Comparison of ENCODE assay signal across 26 cellular contexts in the genomic region with DNA sequence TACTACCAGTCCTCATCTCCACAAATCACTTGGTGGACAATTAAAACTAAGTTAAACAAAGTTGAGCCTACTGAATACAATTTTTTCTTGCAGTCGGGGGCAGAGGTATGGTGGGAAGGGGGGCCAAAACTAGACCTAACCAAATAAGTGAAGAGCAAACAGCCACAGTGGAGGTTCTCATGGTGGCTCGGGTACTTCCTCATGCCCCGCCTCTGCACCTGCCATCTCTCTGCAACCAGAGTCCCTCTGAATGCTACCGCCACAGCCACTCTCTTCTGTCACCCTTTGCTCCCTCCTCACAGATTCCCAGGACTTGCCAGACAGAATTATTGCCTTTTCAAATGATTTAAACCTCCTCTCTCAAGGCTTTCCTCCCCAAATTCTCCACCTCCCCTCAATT. TPM values are rescaled to one million over a fixed set of nuclear protein-coding genes. Genes with fewer than 3 reads are reported as not detected.
DNase-seq lines count a peak whose midpoint lies in the region; ATAC-seq and TF ChIP-seq lines count a peak whose summit lies in the region.
"Had no signal": no experiment of that assay in that cellular context is flagged by ENCODE, and none has a peak within 500 bp of the region (broad histone marks: within the 10 kb centered on the region; RNA-seq: fewer than 3 reads in every experiment).

No MANE protein-coding gene starts in this region.

- no peaks in the 10 kb centered on the region for H3K36me3 Mint-ChIP-seq in naive B cell
- H3K36me3 Mint-ChIP-seq: activated CD4-positive, alpha-beta memory T cell treated with anti-CD3 and anti-CD28 coated beads for 36 hours; natural killer cell treated with Interleukin-12 subunit alpha and Interleukin-12 subunit beta and Interleukin-15 and Interleukin-18, amount 100 ng/mL, for 72 hours had no signal

- no peaks in the 10 kb centered on the region for H3K36me3 ChIP-seq in OCI-LY3 (replicated peaks; ENCODE audit: low read depth, low read length)
- H3K36me3 ChIP-seq: ovary, upper lobe of left lung had no signal

- peak overlapping the region; percentile 33; the same call in 1 of the 2 replicates for H2AFZ ChIP-seq in OCI-LY3 (ENCODE audit: low read depth, low read length)
- H2AFZ ChIP-seq: GM23248 had no signal

- H3K4me1 ChIP-seq in OCI-LY3 (ENCODE audit: low read length): peaks cover 39% of the 10 kb centered on the region
- H3K4me1 ChIP-seq: upper lobe of left lung had no signal

- H3K4me1 Mint-ChIP-seq in naive B cell: peaks cover 12 to 30% (median 29%) of the 10 kb centered on the region in 3 donors
- H3K4me1 Mint-ChIP-seq: activated naive CD4-positive, alpha-beta T cell treated with anti-CD3 and anti-CD28 coated beads, Interleukin-2, amount 50 U/mL, for 24 hours had no signal

- no peaks in the 10 kb centered on the region for H4K20me1 ChIP-seq in OCI-LY3 (ENCODE audit: insufficient read depth, low read length)

- 0 out of 2 replicates have a peak, but pooled peaks cover 3% of the 10 kb centered on the region for H3K27me3 ChIP-seq in OCI-LY3 (ENCODE audit: low read depth, low read length)
- H3K27me3 ChIP-seq: ovary, upper lobe of left lung had no signal

- ATAC-seq in naive B cell (ENCODE audit: low read depth in 2 of 2): peak; percentile 63 to 80
- ATAC-seq: left ventricle myocardium superior; natural killer cell treated with Interleukin-12 subunit alpha and Interleukin-12 subunit beta and Interleukin-15 and Interleukin-18, amount 100 ng/mL, for 72 hours had no signal

- no peaks in the 10 kb centered on the region for H3K27me3 Mint-ChIP-seq in naive B cell

- H3K9me3 Mint-ChIP-seq in naive B cell: no peaks in the 10 kb centered on the region
- H3K9me3 Mint-ChIP-seq: activated CD4-positive, alpha-beta memory T cell treated with anti-CD3 and anti-CD28 coated beads for 36 hours; activated naive CD4-positive, alpha-beta T cell treated with anti-CD3 and anti-CD28 coated beads, Interleukin-2, amount 50 U/mL, for 24 hours; activated T-helper 1 cell treated with anti-CD3 and anti-CD28 coated beads, Interleukin-12 subunit alpha, Interleukin-12 subunit beta, Interleukin-2, Interleukin-4 antibody, amounts not matched to agents 30 ng/mL and 10 ng/mL and 1 ng/mL, durations not matched to agents 14 hours and 24 hours and 36 hours; natural killer cell treated with Interleukin-12 subunit alpha and Interleukin-12 subunit beta and Interleukin-15 and Interleukin-18, amount 100 ng/mL, for 72 hours had no signal

- TF ChIP-seq CTCF in OCI-LY3 (IDR thresholded peaks at IDR 0.05; ENCODE audit: low read depth, low read length): no peak

- peak overlapping the region; percentile 42 for H3K4me3 ChIP-seq in OCI-LY3 (ENCODE audit: low read length)
- H3K4me3 ChIP-seq: GM23248, ovary, upper lobe of left lung had no signal

- peak overlapping the region in 7 of 8 donors; percentile 31 to 89 (median 69) for H3K4me3 Mint-ChIP-seq in naive B cell
- H3K4me3 Mint-ChIP-seq: activated CD4-positive, alpha-beta memory T cell treated with anti-CD3 and anti-CD28 coated beads for 36 hours; activated naive CD4-positive, alpha-beta T cell treated with anti-CD3 and anti-CD28 coated beads, Interleukin-2, amount 50 U/mL, for 24 hours; activated T-helper 1 cell treated with anti-CD3 and anti-CD28 coated beads, Interleukin-12 subunit alpha, Interleukin-12 subunit beta, Interleukin-2, Interleukin-4 antibody, amounts not matched to agents 30 ng/mL and 10 ng/mL and 1 ng/mL, durations not matched to agents 14 hours and 24 hours and 36 hours; natural killer cell treated with Interleukin-12 subunit alpha and Interleukin-12 subunit beta and Interleukin-15 and Interleukin-18, amount 100 ng/mL, for 72 hours had no signal

- peak overlapping the region; percentile 65 for H3K4me2 ChIP-seq in OCI-LY3 (ENCODE audit: low read length)

- H3K9me3 ChIP-seq in OCI-LY3 (ENCODE audit: insufficient read depth, low read length): no peaks in the 10 kb centered on the region
- H3K9me3 ChIP-seq: ovary, upper lobe of left lung had no signal

- no peak overlapping the region for H3K27ac ChIP-seq in OCI-LY3 (ENCODE audit: low read length)
- H3K27ac ChIP-seq: GM23248, HL-60, ovary, upper lobe of left lung had no signal

- DNase-seq in DMS153 treated with DMSO at 0.1 percent for 48 hours (lab: John Stamatoyannopoulos, UW; ENCODE audit: unreplicated experiment) (peak; percentile 16), NAMALWA (ENCODE audit: low spot score) (peak; percentile 13), naive B cell (peak; percentile 36), NCI-H2196 treated with DMSO at 0.1 percent for 48 hours (lab: John Stamatoyannopoulos, UW; ENCODE audit: unreplicated experiment) (no peak), 8988T (no peak), globus pallidus (ENCODE audit: low spot score) (no peak)
- DNase-seq: activated CD4-positive, alpha-beta memory T cell treated with anti-CD3 and anti-CD28 coated beads for 36 hours; activated CD4-positive, CD25-positive, alpha-beta regulatory T cell treated with anti-CD3 and anti-CD28 coated beads, Interleukin-2, amount 50 U/mL, for 72 hours; activated CD8-positive, alpha-beta memory T cell treated with anti-CD3 and anti-CD28 coated beads, Interleukin-2, amount 50 U/mL, for 4 hours; amygdala; C1 segment of cervical spinal cord; EL; GM23248; left ventricle myocardium superior; NCI-H1092; NCI-H524 treated with DMSO at 0.1 percent for 48 hours; ovary; retina; stimulated activated CD4-positive, alpha-beta T cell treated with anti-CD3 and anti-CD28 coated beads, Interleukin-2, amount 100 ng/mL, for 24 hours; T-helper 1 cell; upper lobe of left lung had no signal

- H3K27ac Mint-ChIP-seq in naive B cell: peak overlapping the region in 5 of 6 donors; percentile 19 to 96 (median 85)
- H3K27ac Mint-ChIP-seq: activated CD4-positive, alpha-beta memory T cell treated with anti-CD3 and anti-CD28 coated beads for 36 hours; activated naive CD4-positive, alpha-beta T cell treated with anti-CD3 and anti-CD28 coated beads, Interleukin-2, amount 50 U/mL, for 24 hours; activated T-helper 1 cell treated with anti-CD3 and anti-CD28 coated beads, Interleukin-12 subunit alpha, Interleukin-12 subunit beta, Interleukin-2, Interleukin-4 antibody, amounts not matched to agents 30 ng/mL and 10 ng/mL and 1 ng/mL, durations not matched to agents 14 hours and 24 hours and 36 hours; natural killer cell treated with Interleukin-12 subunit alpha and Interleukin-12 subunit beta and Interleukin-15 and Interleukin-18, amount 100 ng/mL, for 72 hours had no signal

- no peaks in the 10 kb centered on the region for H3K79me2 ChIP-seq in OCI-LY3 (ENCODE audit: low read length)

- no peak overlapping the region for H3K9ac ChIP-seq in OCI-LY3 (ENCODE audit: low read length)
- H3K9ac ChIP-seq: GM23248 had no signal

RNA-seq across cellular contexts. Expression of a gene that starts 15.6 kb away (rescaled TPM):
- 10 to 100 TPM in 4 of 6 donors, 1 to 10 TPM in 2; 7.1 to 21.7 (median 13.3) TPM for polyA plus RNA-seq in naive B cell (ENCODE audit: low read depth in 6 of 6)

Comparison
In these comparisons a context has a peak if more than half of its experiments do, and no peak if none do; other contexts are left out.
1. DNase-seq: peak in DMS153 treated with DMSO at 0.1 percent for 48 hours (single experiment), NAMALWA (single experiment) and naive B cell (single experiment); none in NCI-H2196 treated with DMSO at 0.1 percent for 48 hours (single experiment), 8988T (single experiment) and globus pallidus (single experiment).